In genomic region chr11:62439785-62440602, GRCh38 we compare ENCODE assay signal across 11 cellular contexts. TPM values are rescaled to one million over a fixed set of nuclear protein-coding genes. Genes with fewer than 3 reads are reported as not detected.
A peak's percentile ranks its signal among the peaks of the same experiment; 100 is the strongest.
DNase-seq lines count a peak whose midpoint lies in the region; ATAC-seq and TF ChIP-seq lines count a peak whose summit lies in the region.
"Had no signal": no experiment of that assay in that cellular context is flagged by ENCODE, and none has a peak within 500 bp of the region (broad histone marks: within the 10 kb centered on the region; RNA-seq: fewer than 3 reads in every experiment).

No MANE protein-coding gene starts in this region.

- intact Hi-C loops in posterior vena cava (cut with DNase I), result loop anchor here in 1 of 2 donors (5.0 kb wide), 1 partner anchor 107 kb away; the partner anchor contains the start of gene AHNAK

- H3K4me1 Mint-ChIP-seq in activated naive CD4-positive, alpha-beta T cell treated with anti-CD3 and anti-CD28 coated beads, Interleukin-2, amount 10 ng/mL, durations not matched to agents 7 days and 5 days, result peaks cover 18% of the 10 kb centered on the region

- H3K4me3 ChIP-seq in fibroblast of the aortic adventitia (ENCODE audit: low read depth, low read length), result no peak overlapping the region

- H3K27me3 Mint-ChIP-seq in activated naive CD4-positive, alpha-beta T cell treated with anti-CD3 and anti-CD28 coated beads, Interleukin-2, amount 10 ng/mL, durations not matched to agents 7 days and 5 days, result peaks cover 25% of the 10 kb centered on the region

- H3K9me3 Mint-ChIP-seq in activated naive CD4-positive, alpha-beta T cell treated with anti-CD3 and anti-CD28 coated beads, Interleukin-2, amount 10 ng/mL, durations not matched to agents 7 days and 5 days, result no peaks in the 10 kb centered on the region
- H3K9me3 Mint-ChIP-seq: activated T-cell treated with anti-CD3 and anti-CD28 coated beads, Interleukin-2, amount 50 U/mL, for 72 hours had no signal

- no peak overlapping the region for H3K4me3 Mint-ChIP-seq in activated naive CD4-positive, alpha-beta T cell treated with anti-CD3 and anti-CD28 coated beads, Interleukin-2, amount 10 ng/mL, durations not matched to agents 7 days and 5 days
- H3K4me3 Mint-ChIP-seq: activated T-cell treated with anti-CD3 and anti-CD28 coated beads, Interleukin-2, amount 50 U/mL, for 72 hours had no signal

- TF ChIP-seq CTCF in RWPE1 (conservative IDR thresholded peaks at IDR 0.05; ENCODE audit: low read depth) (no peak), fibroblast of the aortic adventitia (IDR thresholded peaks at IDR 0.05; ENCODE audit: insufficient read depth, low read length) (peak; percentile 33)

- no peak overlapping the region for H3K27ac Mint-ChIP-seq in activated naive CD4-positive, alpha-beta T cell treated with anti-CD3 and anti-CD28 coated beads, Interleukin-2, amount 10 ng/mL, durations not matched to agents 7 days and 5 days
- H3K27ac Mint-ChIP-seq: activated T-cell treated with anti-CD3 and anti-CD28 coated beads, Interleukin-2, amount 50 U/mL, for 72 hours had no signal

- peak overlapping the region; percentile 34 for H3K27ac ChIP-seq in RWPE1
- H3K27ac ChIP-seq: C4-2B had no signal

- ATAC-seq in GM18498 (IDR thresholded peaks at IDR 0.05; ENCODE audit: unreplicated experiment), result no peak
- ATAC-seq: activated T-cell treated with anti-CD3 and anti-CD28 coated beads, Interleukin-2, amount 50 U/mL, for 72 hours had no signal

- H3K36me3 Mint-ChIP-seq in activated naive CD4-positive, alpha-beta T cell treated with anti-CD3 and anti-CD28 coated beads, Interleukin-2, amount 10 ng/mL, durations not matched to agents 7 days and 5 days, result no peaks in the 10 kb centered on the region

- CTCF ChIA-PET in RWPE1 (lab: Yijun Ruan, JAX), result no interaction called here
- CTCF ChIA-PET in activated naive CD4-positive, alpha-beta T cell treated with anti-CD3 and anti-CD28 coated beads, Interleukin-2, amount 10 ng/mL, durations not matched to agents 7 days and 5 days (lab: Charles Lee), result interaction anchor here (1.2 to 1.3 kb wide), 2 partner anchors 44 to 121 kb away, joined by 3 to 4 read pairs; no protein-coding TSS in a partner anchor

- DNase-seq in AG08396 (ENCODE audit: low spot score) (peak; percentile 46), RWPE1 (ENCODE audit: low spot score) (no peak), fibroblast of the aortic adventitia (ENCODE audit: low read depth) (peak; percentile 89), posterior vena cava (ENCODE audit: low spot score) (peak; percentile 90), DMS 273 (lab: John Stamatoyannopoulos, UW; ENCODE audit: unreplicated experiment) (no peak), glomerular visceral epithelial cell (ENCODE audit: extremely low spot score) (no peak)
- DNase-seq in activated naive CD4-positive, alpha-beta T cell treated with anti-CD3 and anti-CD28 coated beads, Interleukin-2, amount 10 ng/mL, durations not matched to agents 7 days and 5 days, result no peak
- DNase-seq: activated T-cell treated with anti-CD3 and anti-CD28 coated beads, Interleukin-2, amount 50 U/mL, for 72 hours; erythroblast had no signal

- POLR2A ChIA-PET in RWPE1 (lab: Yijun Ruan, JAX; ENCODE audit: low non-redundant PET), result no interaction called here

RNA-seq across cellular contexts. Expression of gene SCGB1A1, which starts 21.2 kb away (rescaled TPM):
- not detected in 2 replicates for total RNA-seq in fibroblast of the aortic adventitia (ENCODE audit: low replicate concordance)
- not detected for total RNA-seq in posterior vena cava
- total RNA-seq: activated T-cell treated with anti-CD3 and anti-CD28 coated beads, Interleukin-2, amount 50 U/mL, for 72 hours had no signal

Comparison
In these comparisons a context has a peak if more than half of its experiments do, and no peak if none do; other contexts are left out.
1. DNase-seq: peak in AG08396 (single experiment), fibroblast of the aortic adventitia (single experiment) and posterior vena cava (single experiment); none in RWPE1 (single experiment), activated naive CD4-positive, alpha-beta T cell treated with anti-CD3 and anti-CD28 coated beads, Interleukin-2, amount 10 ng/mL, durations not matched to agents 7 days and 5 days (single experiment), DMS 273 (single experiment) and glomerular visceral epithelial cell (single experiment).